Comparison of ENCODE assay signal across 27 cellular contexts in the genomic region with DNA sequence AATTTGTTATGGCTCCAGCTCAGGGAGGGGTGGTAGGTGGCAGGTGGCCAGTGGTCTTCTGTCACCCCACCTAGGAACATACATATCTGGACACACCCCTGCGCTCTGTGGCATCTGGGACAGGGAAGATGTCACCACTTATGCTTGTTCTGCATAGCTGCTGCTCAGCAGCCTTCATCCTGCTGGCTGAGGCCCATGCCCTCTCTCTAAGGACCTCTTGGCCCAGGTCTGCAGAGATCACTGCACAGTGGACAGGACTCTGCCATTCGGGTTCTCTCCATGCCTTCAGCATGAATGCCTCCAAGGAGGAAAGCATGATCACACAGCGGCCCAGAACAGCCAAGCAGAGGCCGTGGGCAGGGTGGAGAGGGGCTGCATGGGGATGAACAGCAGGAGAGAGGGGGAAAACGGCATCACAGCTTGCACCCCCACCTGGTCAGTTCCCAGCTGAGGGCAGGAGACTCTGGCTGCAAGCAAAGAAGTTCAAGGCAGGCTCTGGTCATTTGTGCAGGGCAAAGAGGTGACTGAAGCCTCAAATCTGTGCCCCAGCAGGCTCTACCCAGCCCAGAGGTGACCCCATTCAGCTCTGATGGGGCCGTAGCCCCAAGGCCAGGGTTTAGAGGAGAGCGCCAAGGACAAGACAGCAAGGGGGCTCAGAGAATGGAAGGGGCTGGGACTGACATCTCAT. TPM values are rescaled to one million over a fixed set of nuclear protein-coding genes. Genes with fewer than 3 reads are reported as not detected.
A peak's percentile ranks its signal among the peaks of the same experiment; 100 is the strongest.
DNase-seq lines count a peak whose midpoint lies in the region; ATAC-seq and TF ChIP-seq lines count a peak whose summit lies in the region.
"Had no signal": no experiment of that assay in that cellular context is flagged by ENCODE, and none has a peak within 500 bp of the region (broad histone marks: within the 10 kb centered on the region; RNA-seq: fewer than 3 reads in every experiment).

No MANE protein-coding gene starts in this region.

- no peak overlapping the region for H2BK15ac ChIP-seq in neuronal stem cell (ENCODE audit: low read length)

- no peak overlapping the region for H3K4me3 Mint-ChIP-seq in activated CD4-positive, alpha-beta memory T cell treated with anti-CD3 and anti-CD28 coated beads, Interleukin-2, amount 10 ng/mL, durations not matched to agents 7 days and 5 days
- no peak overlapping the region for H3K4me3 Mint-ChIP-seq in activated CD4-positive, alpha-beta memory T cell treated with anti-CD3 and anti-CD28 coated beads for 36 hours
- H3K4me3 Mint-ChIP-seq: IgD-negative memory B cell had no signal

- H3K27me3 ChIP-seq in heart left ventricle, result peaks cover 0 to 6% (median 0%) of the 10 kb centered on the region in 9 donors
- H3K27me3 ChIP-seq in neuronal stem cell (ENCODE audit: control insufficient read depth in 3 of 3, insufficient read depth in 3 of 3, low read depth in 1 of 3, low read length in 3 of 3), result no peaks in the 10 kb centered on the region
- no peaks in the 10 kb centered on the region for H3K27me3 ChIP-seq in SJCRH30
- H3K27me3 ChIP-seq: BE2C had no signal

- H2BK5ac ChIP-seq in neuronal stem cell (ENCODE audit: low read length), result no peak overlapping the region

- POLR2A ChIA-PET in activated CD4-positive, alpha-beta memory T cell treated with anti-CD3 and anti-CD28 coated beads, Interleukin-2, amount 10 ng/mL, durations not matched to agents 7 days and 5 days (lab: Charles Lee), result no interaction called here
- POLR2A ChIA-PET in activated CD4-positive, alpha-beta memory T cell treated with anti-CD3 and anti-CD28 coated beads for 36 hours (lab: Charles Lee), result no interaction called here

- H4K8ac ChIP-seq in neuronal stem cell (ENCODE audit: low read depth, low read length), result no peak overlapping the region

- intact Hi-C loops in activated CD4-positive, alpha-beta memory T cell treated with anti-CD3 and anti-CD28 coated beads for 36 hours (cut with micrococcal nuclease), result no loop called here
- intact Hi-C loops in left ventricle myocardium superior (cut with micrococcal nuclease) (no loop called here), heart left ventricle (cut with DNase I) (no loop called here)

- no peak overlapping the region for H2BK120ac ChIP-seq in neuronal stem cell (ENCODE audit: low read depth, low read length)

- H3K27ac ChIP-seq in heart left ventricle (no peak overlapping the region), neuronal stem cell (replicated peaks; ENCODE audit: low read length) (no peak overlapping the region), SJCRH30 (no peak overlapping the region)
- H3K27ac ChIP-seq: 22Rv1 had no signal

- ATAC-seq in left ventricle myocardium superior, result peak; percentile 53
- no peak for ATAC-seq in heart left ventricle

- H3K23ac ChIP-seq in neuronal stem cell (ENCODE audit: low read depth, low read length, poor library complexity), result peak overlapping the region; percentile 1

- no peak overlapping the region for H2AK5ac ChIP-seq in neuronal stem cell (ENCODE audit: low read depth, low read length)

- DNase-seq in activated CD4-positive, alpha-beta memory T cell treated with anti-CD3 and anti-CD28 coated beads, Interleukin-2, amount 10 ng/mL, durations not matched to agents 7 days and 5 days, result peak; percentile 4
- DNase-seq in activated CD4-positive, alpha-beta memory T cell treated with anti-CD3 and anti-CD28 coated beads for 36 hours, result no peak
- DNase-seq in left ventricle myocardium superior (no peak), heart left ventricle (no peak), neuronal stem cell (ENCODE audit: low spot score) (no peak), NCI-H2107 treated with DMSO at 0.1 percent for 48 hours (lab: John Stamatoyannopoulos, UW; ENCODE audit: unreplicated experiment) (no peak), SJCRH30 (no peak)
- DNase-seq: ACHN; BE2C; CD8-positive, alpha-beta memory T cell; DMS 273 treated with DMSO at 0.1 percent for 48 hours; DMS79 treated with DMSO at 0.1 percent for 48 hours; GF-D8; GOT3; HCEC 1CT; NCI-H1048; NCI-H1417; NCI-H1694; NCI-H2029 treated with DMSO at 0.1 percent for 48 hours; NCI-H2227 treated with DMSO at 0.1 percent for 48 hours; NCI-H69; RPMI8226; SHP77 treated with DMSO at 0.1 percent for 48 hours had no signal

- H4K91ac ChIP-seq in neuronal stem cell (ENCODE audit: low read depth, low read length, poor library complexity), result no peak overlapping the region

- no peaks in the 10 kb centered on the region for H3K36me3 Mint-ChIP-seq in activated CD4-positive, alpha-beta memory T cell treated with anti-CD3 and anti-CD28 coated beads, Interleukin-2, amount 10 ng/mL, durations not matched to agents 7 days and 5 days (ENCODE audit: low read depth)
- peaks cover 4% of the 10 kb centered on the region for H3K36me3 Mint-ChIP-seq in activated CD4-positive, alpha-beta memory T cell treated with anti-CD3 and anti-CD28 coated beads for 36 hours
- H3K36me3 Mint-ChIP-seq: CD8-positive, alpha-beta memory T cell; IgD-negative memory B cell had no signal

- H3K4me1 Mint-ChIP-seq in activated CD4-positive, alpha-beta memory T cell treated with anti-CD3 and anti-CD28 coated beads, Interleukin-2, amount 10 ng/mL, durations not matched to agents 7 days and 5 days, result peaks cover 7% of the 10 kb centered on the region
- H3K4me1 Mint-ChIP-seq in activated CD4-positive, alpha-beta memory T cell treated with anti-CD3 and anti-CD28 coated beads for 36 hours (ENCODE audit: low read depth), result peaks cover 31% of the 10 kb centered on the region

- H3K4me2 ChIP-seq in neuronal stem cell (ENCODE audit: insufficient read depth, low read length, poor library complexity, severe bottlenecking), result no peak overlapping the region

- no peak overlapping the region for H2BK12ac ChIP-seq in neuronal stem cell (ENCODE audit: low read length)

- H3K9me3 Mint-ChIP-seq in activated CD4-positive, alpha-beta memory T cell treated with anti-CD3 and anti-CD28 coated beads, Interleukin-2, amount 10 ng/mL, durations not matched to agents 7 days and 5 days, result no peaks in the 10 kb centered on the region
- no peaks in the 10 kb centered on the region for H3K9me3 Mint-ChIP-seq in activated CD4-positive, alpha-beta memory T cell treated with anti-CD3 and anti-CD28 coated beads for 36 hours
- H3K9me3 Mint-ChIP-seq: CD8-positive, alpha-beta memory T cell had no signal

- H3K4me1 ChIP-seq in heart left ventricle, result peaks cover 0 to 32% (median 9%) of the 10 kb centered on the region in 12 donors
- peaks cover 6 to 8% of the 10 kb centered on the region in 2 donors for H3K4me1 ChIP-seq in neuronal stem cell (ENCODE audit: control insufficient read depth in 2 of 2, insufficient read depth in 1 of 2, low read depth in 1 of 2, low read length in 2 of 2)
- no peaks in the 10 kb centered on the region for H3K4me1 ChIP-seq in SJCRH30

- H3K79me1 ChIP-seq in neuronal stem cell (ENCODE audit: low read depth, low read length), result no peaks in the 10 kb centered on the region

- H3K9me3 ChIP-seq in heart left ventricle (no peaks in the 10 kb centered on the region), neuronal stem cell (replicated peaks in 1 of 2; ENCODE audit: control insufficient read depth in 2 of 2, insufficient read depth in 1 of 2, low read depth in 1 of 2, low read length in 2 of 2) (no peaks in the 10 kb centered on the region), SJCRH30 (replicated peaks) (no peaks in the 10 kb centered on the region)
- H3K9me3 ChIP-seq: BE2C had no signal

- CTCF ChIA-PET in activated CD4-positive, alpha-beta memory T cell treated with anti-CD3 and anti-CD28 coated beads, Interleukin-2, amount 10 ng/mL, durations not matched to agents 7 days and 5 days (lab: Charles Lee), result no interaction called here
- CTCF ChIA-PET in activated CD4-positive, alpha-beta memory T cell treated with anti-CD3 and anti-CD28 coated beads for 36 hours (lab: Charles Lee), result no interaction called here

- H3K36me3 ChIP-seq in heart left ventricle (no peaks in the 10 kb centered on the region), neuronal stem cell (replicated peaks in 1 of 2; ENCODE audit: control insufficient read depth in 2 of 2, insufficient read depth in 2 of 2, low read length in 2 of 2) (no peaks in the 10 kb centered on the region), SJCRH30 (no peaks in the 10 kb centered on the region)
- H3K36me3 ChIP-seq: BE2C had no signal

- no peak for TF ChIP-seq POLR2A in heart left ventricle (IDR thresholded peaks at IDR 0.05)

- no peak overlapping the region for H3K14ac ChIP-seq in neuronal stem cell (ENCODE audit: low read length)

- no peak overlapping the region for H3K9ac ChIP-seq in neuronal stem cell (ENCODE audit: low read depth, low read length, poor library complexity)

- no peak overlapping the region for H2AFZ ChIP-seq in neuronal stem cell (ENCODE audit: low read length)

- peak overlapping the region; percentile 10 for H3K4ac ChIP-seq in neuronal stem cell (ENCODE audit: low read length)

- no peak for TF ChIP-seq CTCF in heart left ventricle (IDR thresholded peaks at IDR 0.05)

- 65 to 76% (median 69%) methylated on average over 6 to 7 of the region's 7 CpGs for WGBS in heart left ventricle, 4 donors
- no CpG with 5 or more reads among the region's 7 CpGs for whole genome bisulfite sequencing in neuronal stem cell (ENCODE audit: extremely low coverage in 2 of 2, insufficient read length in 2 of 2, insufficient replicate concordance in 1 of 2), 2 donors

- no peaks in the 10 kb centered on the region for H3K27me3 Mint-ChIP-seq in activated CD4-positive, alpha-beta memory T cell treated with anti-CD3 and anti-CD28 coated beads, Interleukin-2, amount 10 ng/mL, durations not matched to agents 7 days and 5 days
- H3K27me3 Mint-ChIP-seq in activated CD4-positive, alpha-beta memory T cell treated with anti-CD3 and anti-CD28 coated beads for 36 hours, result no peaks in the 10 kb centered on the region
- H3K27me3 Mint-ChIP-seq: CD8-positive, alpha-beta memory T cell; IgD-negative memory B cell had no signal

- H3K4me3 ChIP-seq in heart left ventricle (no peak overlapping the region), neuronal stem cell (ENCODE audit: low read length in 2 of 2) (no peak overlapping the region), SJCRH30 (no peak overlapping the region)

- H3K18ac ChIP-seq in neuronal stem cell (ENCODE audit: low read length), result no peak overlapping the region

- no peak overlapping the region for H3K27ac Mint-ChIP-seq in activated CD4-positive, alpha-beta memory T cell treated with anti-CD3 and anti-CD28 coated beads, Interleukin-2, amount 10 ng/mL, durations not matched to agents 7 days and 5 days
- no peak overlapping the region for H3K27ac Mint-ChIP-seq in activated CD4-positive, alpha-beta memory T cell treated with anti-CD3 and anti-CD28 coated beads for 36 hours
- H3K27ac Mint-ChIP-seq: IgD-negative memory B cell had no signal

RNA-seq across cellular contexts. Expression of gene GDF10, which starts 47.8 kb away (rescaled TPM):
- not detected for total RNA-seq in activated CD4-positive, alpha-beta memory T cell treated with anti-CD3 and anti-CD28 coated beads, Interleukin-2, amount 10 ng/mL, durations not matched to agents 7 days and 5 days
- under 1 TPM; 0.50 to 0.56 TPM for total RNA-seq in activated CD4-positive, alpha-beta memory T cell treated with anti-CD3 and anti-CD28 coated beads for 36 hours
- total RNA-seq in left ventricle myocardium superior (0.32 TPM), heart left ventricle (1 to 10 TPM in 1 of 9 donors, under 1 TPM in 6, not detected in 2; 0.22 to 1.6 (median 0.34) TPM)
- polyA plus RNA-seq in heart left ventricle, result under 1 TPM in 1 of 2 donors, not detected in 1; 0.19 TPM
- 1.3 TPM for polyA plus RNA-seq in neuronal stem cell (2013, experiment 1 of 2)
- polyA plus RNA-seq in neuronal stem cell (2013, experiment 2 of 2), result 1.5 TPM
- not detected in 2 replicates for total RNA-seq in SJCRH30 (2014; rRNA removed; shearing (Covaris generic))
- total RNA-seq: NCI-H460 had no signal
- polyA plus RNA-seq: CD14-positive monocyte, IgD-negative memory B cell had no signal
